28 cellular contexts compared by ENCODE assay signal in genomic region chr9:37550781-37551180, GRCh38. TPM values are rescaled to one million over a fixed set of nuclear protein-coding genes. Genes with fewer than 3 reads are reported as not detected.
DNase-seq lines count a peak whose midpoint lies in the region; ATAC-seq and TF ChIP-seq lines count a peak whose summit lies in the region.
"Had no signal": no experiment of that assay in that cellular context is flagged by ENCODE, and none has a peak within 500 bp of the region (broad histone marks: within the 10 kb centered on the region; RNA-seq: fewer than 3 reads in every experiment).

No MANE protein-coding gene starts in this region.

- peaks cover 8% of the 10 kb centered on the region for H3K4me1 ChIP-seq in osteoblast (ENCODE audit: insufficient read depth, low read length)
- H3K4me1 ChIP-seq in gastroesophageal sphincter, result no peaks in the 10 kb centered on the region
- H3K4me1 ChIP-seq: colonic mucosa, Peyer's patch had no signal

- H3K4me3 ChIP-seq in AG09309 (ENCODE audit: control insufficient read depth, low read depth, low read length) (no peak overlapping the region), fibroblast of mammary gland (ENCODE audit: control insufficient read depth, low read depth, low read length) (no peak overlapping the region), osteoblast (ENCODE audit: insufficient read depth, low read length) (no peak overlapping the region), gastroesophageal sphincter (no peak overlapping the region)
- H3K4me3 ChIP-seq: colonic mucosa, GM12878, Peyer's patch, smooth muscle cell had no signal

- 75 to 83% methylated on average over 1 of the region's 1 CpG for WGBS in gastroesophageal sphincter (ENCODE audit: low coverage in 1 of 2), 2 donors

- TF ChIP-seq CTCF in AG09309 (IDR thresholded peaks at IDR 0.05; ENCODE audit: control insufficient read depth, insufficient read depth, low read depth, low read length, missing control alignments) (no peak), fibroblast of mammary gland (conservative IDR thresholded peaks at IDR 0.05; ENCODE audit: control insufficient read depth, insufficient read depth, low read depth, low read length) (no peak), osteoblast (IDR thresholded peaks at IDR 0.05; ENCODE audit: extremely low read depth, low read depth, low read length) (no peak), gastroesophageal sphincter (IDR thresholded peaks at IDR 0.05) (no peak)

- H3K27me3 ChIP-seq in osteoblast (ENCODE audit: insufficient read depth, low read length) (no peaks in the 10 kb centered on the region), gastroesophageal sphincter (no peaks in the 10 kb centered on the region)
- H3K27me3 ChIP-seq: colonic mucosa, Peyer's patch had no signal

- H3K36me3 ChIP-seq in osteoblast (ENCODE audit: insufficient read depth, low read length), result no peaks in the 10 kb centered on the region
- H3K36me3 ChIP-seq in gastroesophageal sphincter, result no peaks in the 10 kb centered on the region
- H3K36me3 ChIP-seq: colonic mucosa, Peyer's patch had no signal

- DNase-seq in AG09309 (ENCODE audit: low read depth), result peak; percentile 62
- peak; percentile 66 for DNase-seq in LHCN-M2 (ENCODE audit: low read depth)
- peak; percentile 54 for DNase-seq in fibroblast of mammary gland (ENCODE audit: low read depth)
- DNase-seq in osteoblast (ENCODE audit: insufficient read length, low spot score, missing footprints), result peak; percentile 68
- no peak for DNase-seq in COLO668 (lab: John Stamatoyannopoulos, UW; ENCODE audit: unreplicated experiment)
- DNase-seq: activated CD4-positive, alpha-beta T cell treated with anti-CD3 and anti-CD28 coated beads for 48 hours; activated gamma-delta T cell; activated T-cell treated with anti-CD3 and anti-CD28 coated beads, Interleukin-2, amount 50 U/mL, for 24 hours; colonic mucosa; DMS79 treated with DMSO at 0.1 percent for 48 hours; effector memory CD8-positive, alpha-beta T cell; glutamatergic neuron; islet precursor cell; left ventricle myocardium superior; natural killer cell; NCI-H1048; NCI-H187 treated with DMSO at 0.1 percent for 48 hours; NCI-H69; Peyer's patch; SIG-M5; trophoblast cell; WERI-Rb-1 had no signal

- H3K79me2 ChIP-seq in osteoblast (ENCODE audit: insufficient read depth, low read length), result no peaks in the 10 kb centered on the region

- ATAC-seq in GM19467 (IDR thresholded peaks at IDR 0.05; ENCODE audit: unreplicated experiment), result no peak
- ATAC-seq in gastroesophageal sphincter, result no peak
- no peak for ATAC-seq in GM18907 (IDR thresholded peaks at IDR 0.05; ENCODE audit: unreplicated experiment)
- ATAC-seq: effector memory CD8-positive, alpha-beta T cell; GM12878; left ventricle myocardium superior; natural killer cell had no signal

- no peaks in the 10 kb centered on the region for H3K9me3 ChIP-seq in osteoblast (ENCODE audit: low read depth, low read length)
- no peaks in the 10 kb centered on the region for H3K9me3 ChIP-seq in gastroesophageal sphincter
- H3K9me3 ChIP-seq: colonic mucosa, Peyer's patch had no signal

- no peak overlapping the region for H3K4me2 ChIP-seq in osteoblast (ENCODE audit: insufficient read depth, low read length)
- H3K4me2 ChIP-seq: smooth muscle cell had no signal

- peaks cover 22% of the 10 kb centered on the region for H4K20me1 ChIP-seq in osteoblast (ENCODE audit: insufficient read depth, low read length)

- no peak for TF ChIP-seq POLR2A in gastroesophageal sphincter (IDR thresholded peaks at IDR 0.05)

- TF ChIP-seq EP300 in gastroesophageal sphincter (IDR thresholded peaks at IDR 0.05), result no peak

- no peak overlapping the region for H2AFZ ChIP-seq in osteoblast (ENCODE audit: low read length)

- H3K27ac ChIP-seq in osteoblast (ENCODE audit: low read depth, low read length) (no peak overlapping the region), gastroesophageal sphincter (no peak overlapping the region)
- H3K27ac ChIP-seq: C4-2B, colonic mucosa, Peyer's patch, WERI-Rb-1 had no signal

RNA-seq across cellular contexts. Expression of gene FBXO10, which starts 25.4 kb away (rescaled TPM):
- total RNA-seq in LHCN-M2 (2014; rRNA removed), result 22.8 and 34.1 TPM in 2 replicates
- polyA plus RNA-seq in LHCN-M2 (2012), result 12.8 TPM
- 27.7 and 28.6 TPM in 2 replicates for total RNA-seq in osteoblast
- total RNA-seq in gastroesophageal sphincter, result 10 to 100 TPM in 1 of 4 donors, 1 to 10 TPM in 3; 5.1 to 10.5 (median 7.2) TPM

RNA-seq across cellular contexts. Expression of gene TOMM5, which starts 41.6 kb away (rescaled TPM):
- total RNA-seq in LHCN-M2 (2014; rRNA removed), result 167 and 190 TPM in 2 replicates
- polyA plus RNA-seq in LHCN-M2 (2012), result 186 TPM
- total RNA-seq in osteoblast, result 69.5 and 72.4 TPM in 2 replicates
- 10 to 100 TPM; 46.8 to 85.6 (median 82.5) TPM for total RNA-seq in gastroesophageal sphincter
